In genomic region chr15:29124581-29125381, GRCh38 we compare ENCODE assay signal across 16 cellular contexts.
DNase-seq lines count a peak whose midpoint lies in the region; FAIRE-seq and TF ChIP-seq lines count a peak whose summit lies in the region.
"Had no signal": no experiment of that assay in that cellular context is flagged by ENCODE, and none has a peak within 500 bp of the region (broad histone marks: within the 10 kb centered on the region; RNA-seq: fewer than 3 reads in every experiment).

No MANE protein-coding gene starts in this region.

- H3K9ac ChIP-seq in Loucy (ENCODE audit: low read depth, low read length, poor library complexity, severe bottlenecking) (no peak overlapping the region), endodermal cell (ENCODE audit: extremely low read depth, low read length, poor library complexity, severe bottlenecking) (no peak overlapping the region)

- H3K9me3 ChIP-seq in Loucy (ENCODE audit: insufficient read depth, low read depth, low read length): no peaks in the 10 kb centered on the region
- no peaks in the 10 kb centered on the region for H3K9me3 ChIP-seq in endodermal cell (ENCODE audit: control insufficient read depth, low read length)
- no peaks in the 10 kb centered on the region for H3K9me3 ChIP-seq in osteoblast (ENCODE audit: low read depth, low read length)

- H3K4me3 Mint-ChIP-seq in endodermal cell: no peak overlapping the region
- H3K4me3 Mint-ChIP-seq: activated B cell treated with CpG ODN at 0.5 μM for 24 hours had no signal

- no peaks in the 10 kb centered on the region for H3K27me3 Mint-ChIP-seq in endodermal cell (ENCODE audit: insufficient read depth)
- H3K27me3 Mint-ChIP-seq: activated B cell treated with CpG ODN at 0.5 μM for 24 hours had no signal

- H3K4me1 ChIP-seq in Loucy (ENCODE audit: insufficient read depth, low read length, poor library complexity, severe bottlenecking) (peaks cover 9% of the 10 kb centered on the region), endodermal cell (ENCODE audit: control insufficient read depth, insufficient read depth, low read length) (peaks cover 5% of the 10 kb centered on the region), osteoblast (ENCODE audit: insufficient read depth, low read length) (no peaks in the 10 kb centered on the region)

- no peaks in the 10 kb centered on the region for H3F3A ChIP-seq in Loucy (ENCODE audit: low read depth)

- no peaks in the 10 kb centered on the region for H3K9me3 Mint-ChIP-seq in endodermal cell
- H3K9me3 Mint-ChIP-seq: activated B cell treated with CpG ODN at 0.5 μM for 24 hours had no signal

- no peaks in the 10 kb centered on the region for H3K79me2 ChIP-seq in Loucy (ENCODE audit: insufficient read depth, low read length)
- no peaks in the 10 kb centered on the region for H3K79me2 ChIP-seq in osteoblast (ENCODE audit: insufficient read depth, low read length)

- H3K27me3 ChIP-seq in Loucy (ENCODE audit: insufficient read depth, low read length, poor library complexity, severe bottlenecking): no peaks in the 10 kb centered on the region
- H3K27me3 ChIP-seq in endodermal cell (ENCODE audit: control insufficient read depth, insufficient read depth, low read length, poor library complexity, severe bottlenecking): no peaks in the 10 kb centered on the region
- H3K27me3 ChIP-seq in osteoblast (ENCODE audit: insufficient read depth, low read length): no peaks in the 10 kb centered on the region

- H3K9me2 ChIP-seq in Loucy (replicated peaks; ENCODE audit: low read depth, low read length): no peaks in the 10 kb centered on the region

- H4K20me1 ChIP-seq in Loucy (ENCODE audit: insufficient read depth, low read length, poor library complexity, severe bottlenecking): no peaks in the 10 kb centered on the region
- no peaks in the 10 kb centered on the region for H4K20me1 ChIP-seq in osteoblast (ENCODE audit: insufficient read depth, low read length)

- no peaks in the 10 kb centered on the region for H3K36me3 ChIP-seq in Loucy (ENCODE audit: insufficient read depth, low read length)
- H3K36me3 ChIP-seq in endodermal cell (ENCODE audit: control insufficient read depth, insufficient read depth, low read length): no peaks in the 10 kb centered on the region
- H3K36me3 ChIP-seq in osteoblast (ENCODE audit: insufficient read depth, low read length): no peaks in the 10 kb centered on the region

- H3K4me3 ChIP-seq in Loucy (ENCODE audit: low read length, poor library complexity, severe bottlenecking): no peak overlapping the region
- no peak overlapping the region for H3K4me3 ChIP-seq in endodermal cell (ENCODE audit: low read length)
- H3K4me3 ChIP-seq in osteoblast (ENCODE audit: insufficient read depth, low read length): no peak overlapping the region

- WGBS in endodermal cell (ENCODE audit: insufficient coverage in 1 of 2, insufficient read length in 1 of 2), 2 experiments: 79 to 85% methylated on average over 13 to 22 of the region's 22 CpGs

- no peaks in the 10 kb centered on the region for H3K36me3 Mint-ChIP-seq in endodermal cell (ENCODE audit: low read depth)

- no peak overlapping the region for H3K27ac ChIP-seq in endodermal cell (ENCODE audit: low read depth, low read length)
- no peak overlapping the region for H3K27ac ChIP-seq in osteoblast (ENCODE audit: low read depth, low read length)
- H3K27ac ChIP-seq: 22Rv1 had no signal

- peaks cover 31% of the 10 kb centered on the region for H3K4me1 Mint-ChIP-seq in endodermal cell
- H3K4me1 Mint-ChIP-seq: activated B cell treated with CpG ODN at 0.5 μM for 24 hours had no signal

- no peak for FAIRE-seq in RCC 7860 (lab: Jason Lieb, UNC)
- FAIRE-seq: D721Med, endothelial cell of umbilical vein, small intestine had no signal

- peak; percentile 20; the same call in 1 of the 2 replicates for TF ChIP-seq CTCF in Loucy (conservative IDR thresholded peaks at IDR 0.05; ENCODE audit: low read length)
- TF ChIP-seq CTCF in endodermal cell (conservative IDR thresholded peaks at IDR 0.05): peak; percentile 70
- TF ChIP-seq CTCF in osteoblast (IDR thresholded peaks at IDR 0.05; ENCODE audit: extremely low read depth, low read depth, low read length): peak; percentile 31
- no peak for TF ChIP-seq CTCF in GM20000 (IDR thresholded peaks at IDR 0.05; ENCODE audit: extremely low read depth, missing control alignments)

- H3K27ac Mint-ChIP-seq in endodermal cell: no peak overlapping the region
- H3K27ac Mint-ChIP-seq: activated B cell treated with CpG ODN at 0.5 μM for 24 hours had no signal

- DNase-seq in DMS 273 (lab: John Stamatoyannopoulos, UW; ENCODE audit: unreplicated experiment) (peak; percentile 54), DMS 273 treated with DMSO at 0.1 percent for 48 hours (lab: John Stamatoyannopoulos, UW) (no peak), endodermal cell (peak; percentile 75), osteoblast (ENCODE audit: insufficient read length, low spot score, missing footprints) (peak; percentile 96), RCC 7860 (ENCODE audit: low spot score) (no peak), GM20000 (ENCODE audit: low spot score) (no peak)
- DNase-seq in activated effector memory CD4-positive, alpha-beta T cell treated with anti-CD3 and anti-CD28 coated beads, Interleukin-2, amount 50 U/mL, for 16 hours: no peak
- DNase-seq: activated B cell treated with CpG ODN at 0.5 μM for 24 hours, activated T-cell treated with anti-CD3 and anti-CD28 coated beads for 4 hours, Karpas-422, NCI-H2171 treated with DMSO at 0.1 percent for 48 hours, small intestine had no signal

- H3K4me2 ChIP-seq in Loucy (ENCODE audit: low read depth, low read length, poor library complexity, severe bottlenecking) (no peak overlapping the region), osteoblast (ENCODE audit: insufficient read depth, low read length) (no peak overlapping the region)

- H2AFZ ChIP-seq in Loucy (ENCODE audit: low read length) (no peak overlapping the region), osteoblast (ENCODE audit: low read length) (no peak overlapping the region)

Comparison
In these comparisons a context has a peak if more than half of its experiments do, and no peak if none do; other contexts are left out.
1. DNase-seq: peak in DMS 273 (single experiment), endodermal cell (single experiment) and osteoblast (single experiment); none in DMS 273 treated with DMSO at 0.1 percent for 48 hours (single experiment), RCC 7860 (single experiment), GM20000 (single experiment) and activated effector memory CD4-positive, alpha-beta T cell treated with anti-CD3 and anti-CD28 coated beads, Interleukin-2, amount 50 U/mL, for 16 hours (single experiment).